10 cellular contexts compared by ENCODE assay signal in genomic region chr13:98285852-98286594, GRCh38.
DNase-seq lines count a peak whose midpoint lies in the region; ATAC-seq and TF ChIP-seq lines count a peak whose summit lies in the region.
"Had no signal": no experiment of that assay in that cellular context is flagged by ENCODE, and none has a peak within 500 bp of the region (broad histone marks: within the 10 kb centered on the region; RNA-seq: fewer than 3 reads in every experiment).

No MANE protein-coding gene starts in this region.

- intact Hi-C loops in sciatic nerve (cut with DNase I) (no loop called here), posterior vena cava (cut with DNase I) (no loop called here)

- H3K27ac ChIP-seq in WERI-Rb-1, result peak overlapping the region; percentile 94
- H3K27ac ChIP-seq: hepatocyte had no signal

- peak overlapping the region; percentile 8 for H3K4me3 ChIP-seq in WERI-Rb-1 (ENCODE audit: low read depth, low read length)
- H3K4me3 ChIP-seq: hepatocyte had no signal

- H3K36me3 ChIP-seq in WERI-Rb-1, result no peaks in the 10 kb centered on the region

- no peak for TF ChIP-seq CTCF in WERI-Rb-1 (IDR thresholded peaks at IDR 0.05; ENCODE audit: low read depth, low read length)

- no peaks in the 10 kb centered on the region for H3K27me3 ChIP-seq in WERI-Rb-1 (ENCODE audit: insufficient read depth, low read depth, severe bottlenecking)
- H3K27me3 ChIP-seq: hepatocyte had no signal

- peak; percentile 24 for ATAC-seq in sciatic nerve
- ATAC-seq in GM19455 (IDR thresholded peaks at IDR 0.05; ENCODE audit: unreplicated experiment), result no peak

- DNase-seq in NCI-H1417 (lab: John Stamatoyannopoulos, UW) (peak; percentile 45 to 88 (median 80)), NCI-H526 treated with DMSO at 0.1 percent for 48 hours (lab: John Stamatoyannopoulos, UW) (peak; percentile 38), WERI-Rb-1 (peak; percentile 79), sciatic nerve (ENCODE audit: low spot score) (no peak), cerebellum (ENCODE audit: low spot score) (no peak), posterior vena cava (ENCODE audit: low spot score) (no peak)
- DNase-seq: activated CD8-positive, alpha-beta memory T cell treated with anti-CD3 and anti-CD28 coated beads, Interleukin-2, amount 50 U/mL, for 4 hours; activated gamma-delta T cell had no signal

- no peaks in the 10 kb centered on the region for H3K9me3 ChIP-seq in WERI-Rb-1 (ENCODE audit: severe bottlenecking)

Comparison
In these comparisons a context has a peak if more than half of its experiments do, and no peak if none do; other contexts are left out.
1. DNase-seq: peak in NCI-H1417 (3 of 3), NCI-H526 treated with DMSO at 0.1 percent for 48 hours (single experiment) and WERI-Rb-1 (single experiment); none in sciatic nerve (single experiment), cerebellum (single experiment) and posterior vena cava (single experiment).